In genomic region chr18:49638891-49639557, GRCh38 we compare ENCODE assay signal across 17 cellular contexts.
"Had no signal": no experiment of that assay in that cellular context is flagged by ENCODE, and none has a peak within 500 bp of the region (broad histone marks: within the 10 kb centered on the region; RNA-seq: fewer than 3 reads in every experiment).

No MANE protein-coding gene starts in this region.

- H3K4me1 ChIP-seq: left lung, testis had no signal

- H3K4me3 ChIP-seq: cardiac muscle cell, left lung, smooth muscle cell, testis, upper lobe of left lung had no signal

- DNase-seq: activated CD4-positive, alpha-beta T cell treated with anti-CD3 and anti-CD28 coated beads for 36 hours; activated CD4-positive, alpha-beta T cell treated with anti-CD3 and anti-CD28 coated beads, Interleukin-2, amount 50 U/mL, for 48 hours; activated T-cell treated with anti-CD3 and anti-CD28 coated beads for 4 hours; effector memory CD8-positive, alpha-beta T cell; hippocampal formation; left lung; mesenchymal stem cell; natural killer cell; stimulated activated CD4-positive, alpha-beta T cell treated with anti-CD3 and anti-CD28 coated beads, Interleukin-4, amount 100 ng/mL, for 24 hours; testis; upper lobe of left lung had no signal

- H3K36me3 ChIP-seq: cardiac muscle cell, left lung, neutrophil, upper lobe of left lung had no signal

- H3K4me2 ChIP-seq: smooth muscle cell had no signal

- ATAC-seq: activated CD4-positive, alpha-beta T cell treated with anti-CD3 and anti-CD28 coated beads for 36 hours; effector memory CD8-positive, alpha-beta T cell; natural killer cell; stimulated activated effector memory CD8-positive, alpha-beta T cell treated with anti-CD3 and anti-CD28 coated beads, Interleukin-12 subunit alpha, Interleukin-12 subunit beta, amount 100 ng/mL, for 72 hours had no signal

- H3K9me3 Mint-ChIP-seq: activated T-helper 1 cell treated with anti-CD3 and anti-CD28 coated beads, Interleukin-12 subunit alpha, Interleukin-12 subunit beta, Interleukin-2, Interleukin-4 antibody, amounts not matched to agents 30 ng/mL and 10 ng/mL and 1 ng/mL, durations not matched to agents 14 hours and 24 hours and 36 hours; effector memory CD8-positive, alpha-beta T cell; natural killer cell; stimulated activated effector memory CD8-positive, alpha-beta T cell treated with anti-CD3 and anti-CD28 coated beads, Interleukin-12 subunit alpha, Interleukin-12 subunit beta, amount 100 ng/mL, for 72 hours had no signal

- H3K27me3 ChIP-seq: cardiac muscle cell, left lung, neutrophil, testis, upper lobe of left lung had no signal

- H3K27ac ChIP-seq: cardiac muscle cell, left lung, neutrophil, testis, upper lobe of left lung had no signal

- H3K27ac Mint-ChIP-seq: activated CD4-positive, alpha-beta T cell treated with anti-CD3 and anti-CD28 coated beads for 36 hours; activated naive CD8-positive, alpha-beta T cell; activated T-helper 1 cell treated with anti-CD3 and anti-CD28 coated beads, Interleukin-12 subunit alpha, Interleukin-12 subunit beta, Interleukin-2, Interleukin-4 antibody, amounts not matched to agents 30 ng/mL and 10 ng/mL and 1 ng/mL, durations not matched to agents 14 hours and 24 hours and 36 hours; effector memory CD8-positive, alpha-beta T cell; natural killer cell; stimulated activated effector memory CD8-positive, alpha-beta T cell treated with anti-CD3 and anti-CD28 coated beads, Interleukin-12 subunit alpha, Interleukin-12 subunit beta, amount 100 ng/mL, for 72 hours had no signal

- H3K4me1 Mint-ChIP-seq: activated CD4-positive, alpha-beta T cell treated with anti-CD3 and anti-CD28 coated beads for 36 hours; natural killer cell; stimulated activated effector memory CD8-positive, alpha-beta T cell treated with anti-CD3 and anti-CD28 coated beads, Interleukin-12 subunit alpha, Interleukin-12 subunit beta, amount 100 ng/mL, for 72 hours had no signal

- H3K9me3 ChIP-seq: left lung, neutrophil, testis, upper lobe of left lung had no signal

- H3K36me3 Mint-ChIP-seq: activated naive CD8-positive, alpha-beta T cell; natural killer cell; stimulated activated effector memory CD8-positive, alpha-beta T cell treated with anti-CD3 and anti-CD28 coated beads, Interleukin-12 subunit alpha, Interleukin-12 subunit beta, amount 100 ng/mL, for 72 hours had no signal

- H3K4me3 Mint-ChIP-seq: activated CD4-positive, alpha-beta T cell treated with anti-CD3 and anti-CD28 coated beads for 36 hours; activated naive CD8-positive, alpha-beta T cell; activated T-helper 1 cell treated with anti-CD3 and anti-CD28 coated beads, Interleukin-12 subunit alpha, Interleukin-12 subunit beta, Interleukin-2, Interleukin-4 antibody, amounts not matched to agents 30 ng/mL and 10 ng/mL and 1 ng/mL, durations not matched to agents 14 hours and 24 hours and 36 hours; effector memory CD8-positive, alpha-beta T cell; natural killer cell; stimulated activated effector memory CD8-positive, alpha-beta T cell treated with anti-CD3 and anti-CD28 coated beads, Interleukin-12 subunit alpha, Interleukin-12 subunit beta, amount 100 ng/mL, for 72 hours had no signal
